ENCODE assay signal across 10 cellular contexts in genomic region chr5:56608216-56608925, GRCh38.
DNase-seq lines count a peak whose midpoint lies in the region; ATAC-seq, FAIRE-seq and TF ChIP-seq lines count a peak whose summit lies in the region.
"Had no signal": no experiment of that assay in that cellular context is flagged by ENCODE, and none has a peak within 500 bp of the region (broad histone marks: within the 10 kb centered on the region; RNA-seq: fewer than 3 reads in every experiment).

No MANE protein-coding gene starts in this region.

- no peak for TF ChIP-seq RAD21 in K562 (CRISPR knock-in tag; conservative IDR thresholded peaks at IDR 0.05 in 1 of 2, IDR thresholded peaks at IDR 0.05 in 1 of 2)

- WGBS in K562 (ENCODE audit: insufficient coverage, low coverage, missing lambda C conversion rate): 9% methylated on average over 6 of the region's 6 CpGs

- H3K9me3 Mint-ChIP-seq in activated T-cell treated with anti-CD3 and anti-CD28 coated beads, Interleukin-2, amount 50 U/mL, for 24 hours: peaks cover 15% of the 10 kb centered on the region

- intact Hi-C loops in K562 (cut with micrococcal nuclease): no loop called here

- no peak overlapping the region for H3K27ac ChIP-seq in K562 (ENCODE audit: extremely low read depth, low read depth, low read length)
- H3K27ac ChIP-seq: foreskin keratinocyte, sigmoid colon had no signal

- H3K4me2 ChIP-seq in K562 (ENCODE audit: insufficient read depth, low read length): no peak overlapping the region

- in situ Hi-C loops in K562 (cut with MboI): no loop called here

- H3K4me1 ChIP-seq in K562 (replicated peaks in 1 of 2; ENCODE audit: control insufficient read depth in 2 of 2, insufficient read depth in 2 of 2, low read length in 2 of 2): no peaks in the 10 kb centered on the region; a peak in 1 of 5 replicates
- H3K4me1 ChIP-seq: sigmoid colon had no signal

- CTCF ChIA-PET in K562 (lab: Yijun Ruan, JAX; ENCODE audit: low intra/inter-chr PET ratio): no interaction called here

- TF ChIP-seq CTCF in K562 (IDR thresholded peaks at IDR 0.05 in 2 of 3, conservative IDR thresholded peaks at IDR 0.05 in 1 of 3; ENCODE audit: insufficient read depth in 2 of 3, low read depth in 1 of 3, low read length in 3 of 3): no peak

- no peak for TF ChIP-seq EP300 in K562 (IDR thresholded peaks at IDR 0.05; ENCODE audit: low read length)

- H3K4me3 ChIP-seq in MG63: no peak overlapping the region
- H3K4me3 ChIP-seq in K562: no peak overlapping the region
- H3K4me3 ChIP-seq: sigmoid colon had no signal

- ATAC-seq in K562: no peak
- no peak for ATAC-seq in HG02973 (IDR thresholded peaks at IDR 0.05; ENCODE audit: unreplicated experiment)

- no peak overlapping the region for H3K9ac ChIP-seq in K562 (ENCODE audit: insufficient read depth in 1 of 2, low read depth in 2 of 2, low read length in 2 of 2)

- BruUV-seq in K562 (replicated peaks; lab: Mats Ljungman, UMichigan): no TSS peak

- H3K79me2 ChIP-seq in K562 (ENCODE audit: control insufficient read depth, insufficient read depth, low read length): no peaks in the 10 kb centered on the region

- POLR2A ChIA-PET in K562 (lab: Yijun Ruan, JAX): interaction anchor here (0.5 to 0.9 kb wide), 2 partner anchors 31 to 34 kb away, joined by 3 to 4 read pairs; no protein-coding TSS in a partner anchor

- no peak for FAIRE-seq in K562 (lab: Jason Lieb, UNC)

- H3K4me3 Mint-ChIP-seq in activated T-cell treated with anti-CD3 and anti-CD28 coated beads, Interleukin-2, amount 50 U/mL, for 24 hours: no peak overlapping the region

- H3K9me3 ChIP-seq in MG63: peaks cover 9% of the 10 kb centered on the region
- no peaks in the 10 kb centered on the region for H3K9me3 ChIP-seq in K562 (replicated peaks; ENCODE audit: control insufficient read depth, insufficient read depth, low read depth, low read length)

- 0 out of 2 replicates have a peak, but pooled peaks cover 3% of the 10 kb centered on the region for H4K20me1 ChIP-seq in K562 (replicated peaks; ENCODE audit: control insufficient read depth, insufficient read depth, low read length)

- DNase-seq in Ammon's horn (ENCODE audit: low spot score) (peak; percentile 13), MG63 (peak; percentile 39), K562 (ENCODE audit: extremely low read depth in 1 of 4, low spot score in 3 of 4) (no peak), medulla oblongata (ENCODE audit: extremely low spot score) (peak; percentile 44), NCI-H146 (lab: John Stamatoyannopoulos, UW) (no peak), dermis blood vessel endothelial cell (no peak)
- DNase-seq in activated T-cell treated with anti-CD3 and anti-CD28 coated beads, Interleukin-2, amount 50 U/mL, for 24 hours: no peak
- DNase-seq: sigmoid colon had no signal

- H3K4me1 Mint-ChIP-seq in activated T-cell treated with anti-CD3 and anti-CD28 coated beads, Interleukin-2, amount 50 U/mL, for 24 hours (ENCODE audit: low read depth): peaks cover 57% of the 10 kb centered on the region

- no peak overlapping the region for H3K27ac Mint-ChIP-seq in activated T-cell treated with anti-CD3 and anti-CD28 coated beads, Interleukin-2, amount 50 U/mL, for 24 hours

- peaks cover 16% of the 10 kb centered on the region for H3K36me3 Mint-ChIP-seq in activated T-cell treated with anti-CD3 and anti-CD28 coated beads, Interleukin-2, amount 50 U/mL, for 24 hours (ENCODE audit: low read depth)

- no peak overlapping the region for H2AFZ ChIP-seq in K562 (ENCODE audit: low read depth, low read length)

- no peaks in the 10 kb centered on the region for H3K27me3 Mint-ChIP-seq in activated T-cell treated with anti-CD3 and anti-CD28 coated beads, Interleukin-2, amount 50 U/mL, for 24 hours

- H3K9me1 ChIP-seq in K562 (ENCODE audit: control insufficient read depth, insufficient read depth, low read length): no peaks in the 10 kb centered on the region

- no peaks in the 10 kb centered on the region for H3K27me3 ChIP-seq in MG63
- peaks cover 13 to 16% of the 10 kb centered on the region in 2 experiments; a peak in 2 of 5 replicates for H3K27me3 ChIP-seq in K562 (ENCODE audit: control insufficient read depth in 2 of 2, insufficient read depth in 2 of 2, low read length in 2 of 2)
- H3K27me3 ChIP-seq: foreskin keratinocyte, sigmoid colon had no signal

- no peak for TF ChIP-seq POLR2A in K562 (conservative IDR thresholded peaks at IDR 0.05)

- no peaks in the 10 kb centered on the region for H3K36me3 ChIP-seq in MG63
- H3K36me3 ChIP-seq in K562 (ENCODE audit: control insufficient read depth, insufficient read depth, low read length): no peaks in the 10 kb centered on the region
- H3K36me3 ChIP-seq: sigmoid colon had no signal

TF ChIP-seq in K562, 482 proteins besides CTCF, POLR2A, EP300 and RAD21:
- TF ChIP-seq PHB2 (IDR thresholded peaks at IDR 0.05; ENCODE audit: low read depth) (no peak), NFE2 (IDR thresholded peaks at IDR 0.05; ENCODE audit: low read depth) (peak; percentile 41), MAFG (tag; conservative IDR thresholded peaks at IDR 0.05) (peak; percentile 69), DACH1 (IDR thresholded peaks at IDR 0.05; ENCODE audit: partially characterized antibody) (no peak), ZFPM2 (CRISPR knock-in tag; IDR thresholded peaks at IDR 0.05) (no peak), HBP1 (CRISPR knock-in tag; IDR thresholded peaks at IDR 0.05) (no peak), GABPB1 (CRISPR knock-in tag; IDR thresholded peaks at IDR 0.05) (no peak), PML (IDR thresholded peaks at IDR 0.05; ENCODE audit: low read length) (no peak), ZNF766 (CRISPR knock-in tag; conservative IDR thresholded peaks at IDR 0.05) (no peak), TFAP4 (CRISPR knock-in tag; IDR thresholded peaks at IDR 0.05; ENCODE audit: borderline replicate concordance) (peak; percentile 36; the same call in 1 of the 2 replicates), CBX3 (IDR thresholded peaks at IDR 0.05; ENCODE audit: borderline replicate concordance in 1 of 2, low read length in 2 of 2) (no peak), ATF7 (IDR thresholded peaks at IDR 0.05) (no peak), ZNF644 (tag; IDR thresholded peaks at IDR 0.05; ENCODE audit: low read depth) (no peak), MAFF (IDR thresholded peaks at IDR 0.05; ENCODE audit: low read length) (0 out of 2 replicates have a peak, but pooled peaks have one; percentile 13), ZNF124 (CRISPR knock-in tag; IDR thresholded peaks at IDR 0.05) (no peak), SREBF1 (IDR thresholded peaks at IDR 0.05; ENCODE audit: borderline replicate concordance, low read depth, low read length) (no peak), HIVEP1 (CRISPR knock-in tag; IDR thresholded peaks at IDR 0.05) (no peak), PYGO2 (tag; IDR thresholded peaks at IDR 0.05) (no peak), FOXK2 (conservative IDR thresholded peaks at IDR 0.05 in 1 of 2, IDR thresholded peaks at IDR 0.05 in 1 of 2; ENCODE audit: low read depth in 2 of 2) (no peak), TOE1 (IDR thresholded peaks at IDR 0.05; ENCODE audit: borderline replicate concordance) (no peak), TOE1 (CRISPR knock-in tag; IDR thresholded peaks at IDR 0.05; ENCODE audit: borderline replicate concordance, low read depth) (no peak), NFE2L1 (tag; IDR thresholded peaks at IDR 0.05; ENCODE audit: borderline replicate concordance, low read depth) (no peak)

Comparison
In these comparisons a context has a peak if more than half of its experiments do, and no peak if none do; other contexts are left out.
1. DNase-seq: peak in Ammon's horn (single experiment), MG63 (single experiment) and medulla oblongata (single experiment); none in K562 (0 of 4), NCI-H146 (single experiment), activated T-cell treated with anti-CD3 and anti-CD28 coated beads, Interleukin-2, amount 50 U/mL, for 24 hours (single experiment) and dermis blood vessel endothelial cell (single experiment).